In the genomic region with DNA sequence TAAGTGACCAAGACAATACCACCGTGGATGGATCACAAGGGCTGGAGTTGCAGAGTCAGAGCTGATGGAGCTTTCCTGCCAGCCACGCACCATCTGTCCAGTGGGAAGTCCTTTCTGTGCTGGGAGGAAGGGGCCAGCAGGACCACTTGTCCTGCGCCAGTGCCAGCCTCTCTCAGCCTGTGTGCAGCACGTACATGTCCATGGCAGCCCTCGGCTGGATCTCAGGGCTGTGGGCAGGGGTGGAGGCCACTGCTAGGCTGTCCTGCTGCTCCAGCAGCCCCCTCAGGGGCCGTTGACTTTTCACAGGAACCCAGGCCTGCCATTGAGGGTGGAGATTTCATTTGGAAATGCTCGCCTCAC, we compare ENCODE assay signal across 1 cellular context.
TF ChIP-seq lines count a peak whose summit lies in the region.

No MANE protein-coding gene starts in this region.

TF ChIP-seq in SK-N-SH treated with all-trans-retinoic acid at 6 μM for 48 hours, 23 proteins besides CTCF, POLR2A, EP300 and RAD21 (continued from another document):
- TF ChIP-seq, protein P1, sequence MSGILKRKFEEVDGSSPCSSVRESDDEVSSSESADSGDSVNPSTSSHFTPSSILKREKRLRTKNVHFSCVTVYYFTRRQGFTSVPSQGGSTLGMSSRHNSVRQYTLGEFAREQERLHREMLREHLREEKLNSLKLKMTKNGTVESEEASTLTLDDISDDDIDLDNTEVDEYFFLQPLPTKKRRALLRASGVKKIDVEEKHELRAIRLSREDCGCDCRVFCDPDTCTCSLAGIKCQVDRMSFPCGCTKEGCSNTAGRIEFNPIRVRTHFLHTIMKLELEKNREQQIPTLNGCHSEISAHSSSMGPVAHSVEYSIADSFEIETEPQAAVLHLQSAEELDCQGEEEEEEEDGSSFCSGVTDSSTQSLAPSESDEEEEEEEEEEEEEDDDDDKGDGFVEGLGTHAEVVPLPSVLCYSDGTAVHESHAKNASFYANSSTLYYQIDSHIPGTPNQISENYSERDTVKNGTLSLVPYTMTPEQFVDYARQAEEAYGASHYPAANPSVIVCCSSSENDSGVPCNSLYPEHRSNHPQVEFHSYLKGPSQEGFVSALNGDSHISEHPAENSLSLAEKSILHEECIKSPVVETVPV (CRISPR knock-in tag; IDR thresholded peaks at IDR 0.05), result no peak
- no peak for TF ChIP-seq SNAI2 (CRISPR knock-in tag; IDR thresholded peaks at IDR 0.05)
